In the genomic region with DNA sequence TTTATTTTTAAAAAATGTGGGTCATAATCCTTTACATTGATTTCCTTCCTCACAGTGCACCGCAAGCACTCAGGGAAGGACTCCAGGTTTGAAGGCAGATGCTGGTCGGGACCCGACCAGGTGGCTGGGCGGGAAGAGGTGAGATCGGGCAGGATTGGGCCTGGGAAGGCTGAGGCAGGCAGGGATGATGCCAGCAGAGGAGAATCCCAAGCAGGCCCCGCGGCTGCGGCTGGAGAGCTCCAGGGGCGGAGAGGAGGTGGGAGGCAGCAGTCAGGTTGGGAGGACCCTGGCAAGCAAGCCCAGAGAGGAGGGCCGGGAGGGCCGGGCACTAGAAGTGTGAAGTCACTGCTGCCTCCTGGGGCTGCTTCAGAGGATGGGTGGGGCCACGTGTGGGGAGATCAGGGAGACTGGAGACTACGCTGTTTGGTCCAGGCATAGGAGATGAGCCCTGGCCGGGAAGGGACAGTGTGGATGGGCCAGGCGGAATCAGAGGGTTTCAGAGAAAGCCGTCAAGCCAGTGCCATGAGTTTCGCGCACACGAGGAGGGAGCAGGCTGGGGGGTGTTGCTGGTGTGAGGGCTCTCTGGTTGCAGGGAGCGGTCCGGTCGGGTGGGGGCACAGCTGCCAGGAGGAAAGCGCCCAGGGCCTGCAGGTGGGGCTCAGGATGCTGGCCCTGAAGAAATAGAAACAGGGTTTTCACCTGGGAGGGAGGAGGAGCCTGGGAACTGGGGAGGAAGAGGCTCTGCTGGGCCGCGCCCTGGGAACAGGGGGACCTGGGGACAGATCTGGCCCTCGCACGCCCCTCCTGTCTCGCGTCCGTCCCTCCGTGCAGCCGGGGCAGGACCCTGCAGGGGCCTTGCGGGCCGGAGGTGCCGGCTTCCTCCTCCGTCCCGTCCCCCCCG, we compare ENCODE assay signal across 8 cellular contexts. TPM values are rescaled to one million over a fixed set of nuclear protein-coding genes. Genes with fewer than 3 reads are reported as not detected.
DNase-seq lines count a peak whose midpoint lies in the region; ATAC-seq and TF ChIP-seq lines count a peak whose summit lies in the region.

No MANE protein-coding gene starts in this region.

- no peaks in the 10 kb centered on the region for H3K36me3 ChIP-seq in body of pancreas (replicated peaks in 1 of 2; ENCODE audit: insufficient read depth in 1 of 2, low read depth in 2 of 2)
- H3K36me3 ChIP-seq in thoracic aorta = no peaks in the 10 kb centered on the region

- POLR2A ChIA-PET in activated CD4-positive, alpha-beta T cell treated with anti-CD3 and anti-CD28 coated beads for 36 hours (lab: Charles Lee) = no interaction called here

- H3K4me1 ChIP-seq in body of pancreas = peaks cover 48% of the 10 kb centered on the region
- peaks cover 11 to 43% of the 10 kb centered on the region in 2 donors for H3K4me1 ChIP-seq in thoracic aorta (ENCODE audit: control insufficient read depth in 1 of 2, low read depth in 2 of 2)

- peaks cover 43% of the 10 kb centered on the region for H3K27me3 Mint-ChIP-seq in activated CD4-positive, alpha-beta T cell treated with anti-CD3 and anti-CD28 coated beads for 36 hours

- peaks cover 6% of the 10 kb centered on the region for H3K36me3 Mint-ChIP-seq in activated CD4-positive, alpha-beta T cell treated with anti-CD3 and anti-CD28 coated beads for 36 hours (ENCODE audit: low read depth)

- H3K9me3 ChIP-seq in body of pancreas (peaks cover 0 to 5% (median 0%) of the 10 kb centered on the region in 3 donors), thoracic aorta (peaks cover 6% of the 10 kb centered on the region)

- WGBS in body of pancreas, 2 donors = 13 to 19% methylated on average over 31 to 38 of the region's 38 CpGs

- peak in 2 of 3 donors; percentile 26 to 41 for TF ChIP-seq POLR2A in body of pancreas (IDR thresholded peaks at IDR 0.05)

- H3K27ac Mint-ChIP-seq in activated CD4-positive, alpha-beta T cell treated with anti-CD3 and anti-CD28 coated beads for 36 hours = no peak overlapping the region

- intact Hi-C loops in activated CD4-positive, alpha-beta T cell treated with anti-CD3 and anti-CD28 coated beads for 36 hours (cut with DNase I, micrococcal nuclease) = no loop called here
- intact Hi-C loops in body of pancreas (cut with DNase I) = no loop called here

- peak overlapping the region; percentile 69 for H3K4me3 Mint-ChIP-seq in activated CD4-positive, alpha-beta T cell treated with anti-CD3 and anti-CD28 coated beads for 36 hours

- H3K9me3 Mint-ChIP-seq in activated CD4-positive, alpha-beta T cell treated with anti-CD3 and anti-CD28 coated beads for 36 hours (ENCODE audit: low read depth) = peaks cover 7% of the 10 kb centered on the region

- H3K27me3 ChIP-seq in body of pancreas (no peaks in the 10 kb centered on the region), thoracic aorta (replicated peaks; ENCODE audit: insufficient read depth) (no peaks in the 10 kb centered on the region)

- H3K4me1 Mint-ChIP-seq in activated CD4-positive, alpha-beta T cell treated with anti-CD3 and anti-CD28 coated beads for 36 hours = peaks cover 13% of the 10 kb centered on the region

- H3K4me3 ChIP-seq in body of pancreas = no peak overlapping the region
- peak overlapping the region; percentile 80 for H3K4me3 ChIP-seq in thoracic aorta

- CTCF ChIA-PET in activated CD4-positive, alpha-beta T cell treated with anti-CD3 and anti-CD28 coated beads for 36 hours (lab: Charles Lee) = no interaction called here

- peak; percentile 3 for ATAC-seq in activated CD4-positive, alpha-beta T cell treated with anti-CD3 and anti-CD28 coated beads for 36 hours
- ATAC-seq in body of pancreas (peak; percentile 28), thoracic aorta (ENCODE audit: insufficient number of reproducible peaks, low FRiP score, low read depth) (no peak), HG03439 (IDR thresholded peaks at IDR 0.05; ENCODE audit: unreplicated experiment) (no peak), HG03139 (IDR thresholded peaks at IDR 0.05; ENCODE audit: unreplicated experiment) (no peak), HG02610 (IDR thresholded peaks at IDR 0.05; ENCODE audit: unreplicated experiment) (no peak)

- TF ChIP-seq CTCF in body of pancreas (IDR thresholded peaks at IDR 0.05) (peak in 1 of 7 experiments; percentile 6), thoracic aorta (IDR thresholded peaks at IDR 0.05) (no peak)

- H3K27ac ChIP-seq in body of pancreas = peak overlapping the region; percentile 47 to 85 (median 82)
- H3K27ac ChIP-seq in thoracic aorta = peak overlapping the region; percentile 78 to 89

- no peak for DNase-seq in activated CD4-positive, alpha-beta T cell treated with anti-CD3 and anti-CD28 coated beads for 36 hours
- DNase-seq in activated CD4-positive, alpha-beta T cell treated with anti-CD3 and anti-CD28 coated beads for 48 hours = no peak
- DNase-seq in body of pancreas = peak; percentile 47 to 61 (median 50)
- peak; percentile 69 for DNase-seq in kidney tubule cell (ENCODE audit: low spot score)
- peak; percentile 58 for DNase-seq in thoracic aorta (ENCODE audit: low spot score)

RNA-seq across cellular contexts. Expression of gene COL18A1, which starts 0.9 kb away (rescaled TPM):
- total RNA-seq in activated CD4-positive, alpha-beta T cell treated with anti-CD3 and anti-CD28 coated beads for 36 hours = 1 to 10 TPM; 8.0 to 8.8 TPM
- total RNA-seq in body of pancreas (100 to 1,000 TPM; 108 to 284 TPM), thoracic aorta (100 to 1,000 TPM; 507 to 811 TPM)

Comparison
In these comparisons a context has a peak if more than half of its experiments do, and no peak if none do; other contexts are left out.
1. ATAC-seq: peak in activated CD4-positive, alpha-beta T cell treated with anti-CD3 and anti-CD28 coated beads for 36 hours (single experiment) and body of pancreas (single experiment); none in thoracic aorta (single experiment), HG03439 (single experiment), HG03139 (single experiment) and HG02610 (single experiment).
2. DNase-seq: peak in body of pancreas (4 of 4), kidney tubule cell (single experiment) and thoracic aorta (single experiment); none in activated CD4-positive, alpha-beta T cell treated with anti-CD3 and anti-CD28 coated beads for 36 hours (single experiment) and activated CD4-positive, alpha-beta T cell treated with anti-CD3 and anti-CD28 coated beads for 48 hours (single experiment).
3. RNA of gene COL18A1, which starts 0.9 kb away (total RNA-seq): 507 to 811 TPM in thoracic aorta and 108 to 284 TPM in body of pancreas; 8.0 to 8.8 TPM in activated CD4-positive, alpha-beta T cell treated with anti-CD3 and anti-CD28 coated beads for 36 hours; every median in the first group is over 10 times any median in the second.